In the genomic region with DNA sequence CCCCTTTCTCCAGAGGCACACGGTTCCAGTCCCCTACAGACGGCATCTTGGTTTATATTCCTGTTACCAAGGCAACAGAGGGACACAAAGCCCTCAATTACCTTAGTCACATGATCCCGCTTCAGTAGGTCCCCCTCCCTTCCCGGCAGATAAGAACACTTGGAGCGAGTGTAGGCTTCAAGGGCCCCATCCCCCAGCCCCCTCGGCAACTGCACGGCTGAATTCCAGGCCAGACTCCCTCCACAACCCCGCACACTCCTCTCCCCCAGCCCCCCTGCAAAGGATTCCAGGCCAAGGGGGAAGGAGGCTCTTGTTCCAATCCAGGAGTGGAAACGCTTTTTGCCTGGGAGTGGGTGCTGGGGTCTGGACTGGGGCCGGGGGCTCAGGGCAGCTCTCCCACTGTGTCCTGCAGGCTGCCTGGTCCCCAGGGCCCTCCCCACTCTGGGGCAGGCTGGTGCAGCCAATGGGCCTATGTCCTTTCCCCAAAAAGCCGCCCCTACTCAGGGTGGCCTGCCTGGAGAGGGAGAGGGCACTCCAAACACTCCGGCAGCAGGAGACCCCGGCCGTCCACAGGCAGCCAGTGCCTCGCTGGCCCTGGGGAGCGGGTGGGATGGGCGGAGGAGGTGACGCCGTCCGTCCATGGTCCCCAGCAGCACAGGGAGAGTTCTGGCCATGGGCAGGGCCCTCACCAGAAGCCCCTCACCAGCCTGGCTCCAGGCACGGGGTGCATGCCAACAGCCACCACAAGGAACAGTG, we compare ENCODE assay signal across 8 cellular contexts.
DNase-seq lines count a peak whose midpoint lies in the region; ATAC-seq, FAIRE-seq and TF ChIP-seq lines count a peak whose summit lies in the region.

No MANE protein-coding gene starts in this region.

- H2AFZ ChIP-seq in HepG2 (ENCODE audit: low read length), result no peak overlapping the region

- BruUV-seq in HepG2 (replicated peaks; lab: Mats Ljungman, UMichigan), result no TSS peak

- DNase-seq in Right ventricle myocardium inferior (ENCODE audit: missing footprints), result peak; percentile 58
- no peak for DNase-seq in cardiac septum (ENCODE audit: low spot score)
- DNase-seq in dorsolateral prefrontal cortex, result peak in 2 of 10 donors; percentile 40 to 43
- DNase-seq in HepG2 (ENCODE audit: low spot score), result no peak
- no peak for DNase-seq in ureter (ENCODE audit: low spot score)
- DNase-seq in GM13976 (ENCODE audit: low spot score), result no peak
- DNase-seq in stimulated activated effector memory CD8-positive, alpha-beta T cell treated with anti-CD3 and anti-CD28 coated beads, Interleukin-12 subunit alpha, Interleukin-12 subunit beta, amount 100 ng/mL, for 72 hours (ENCODE audit: low spot score in 2 of 2), result no peak

- no peaks in the 10 kb centered on the region for H3K79me2 ChIP-seq in HepG2 (ENCODE audit: insufficient read depth, low read length)

- POLR2A ChIA-PET in HepG2 (lab: Yijun Ruan, JAX), result no interaction called here

- H3K27ac ChIP-seq in dorsolateral prefrontal cortex (peak overlapping the region in 32 of 59 donors; percentile 3 to 66 (median 38)), HepG2 (ENCODE audit: extremely low read length, insufficient read depth, low read length) (no peak overlapping the region)

- TF ChIP-seq POLR2A in HepG2 (IDR thresholded peaks at IDR 0.05; ENCODE audit: insufficient read depth in 1 of 2, low read depth in 2 of 2, low read length in 2 of 2), result no peak

- peaks cover 12% of the 10 kb centered on the region for H3K36me3 Mint-ChIP-seq in stimulated activated effector memory CD8-positive, alpha-beta T cell treated with anti-CD3 and anti-CD28 coated beads, Interleukin-12 subunit alpha, Interleukin-12 subunit beta, amount 100 ng/mL, for 72 hours

- H3K9me3 ChIP-seq in HepG2 (ENCODE audit: low read length), result no peaks in the 10 kb centered on the region

- no peaks in the 10 kb centered on the region for H3K9me3 Mint-ChIP-seq in stimulated activated effector memory CD8-positive, alpha-beta T cell treated with anti-CD3 and anti-CD28 coated beads, Interleukin-12 subunit alpha, Interleukin-12 subunit beta, amount 100 ng/mL, for 72 hours

- TF ChIP-seq EP300 in HepG2 (IDR thresholded peaks at IDR 0.05; ENCODE audit: low read depth in 2 of 2, low read length in 2 of 2) (no peak), HepG2 (CRISPR knock-in tag; IDR thresholded peaks at IDR 0.05; ENCODE audit: borderline replicate concordance) (no peak)

- TF ChIP-seq RAD21 in HepG2 (CRISPR knock-in tag; IDR thresholded peaks at IDR 0.05), result no peak

- H3K4me3 ChIP-seq in dorsolateral prefrontal cortex (peak overlapping the region in 19 of 59 donors; percentile 3 to 42 (median 26)), HepG2 (replicated peaks in 1 of 3; ENCODE audit: insufficient read depth in 1 of 3, low read depth in 2 of 3, low read length in 3 of 3) (no peak overlapping the region)

- intact Hi-C loops in Right ventricle myocardium inferior (cut with DNase I) (loop anchor here (10.0 kb wide), 1 partner anchor 172 kb away; no protein-coding TSS in a partner anchor), cardiac septum (cut with DNase I) (no loop called here), dorsolateral prefrontal cortex (cut with DNase I) (loop anchor here (5.0 to 10.0 kb wide), 3 partner anchors 55 to 148 kb away; partner anchors contain the start of gene CLPP (in 1 of the 2)), HepG2 (cut with micrococcal nuclease; ENCODE audit: unreplicated experiment) (no loop called here)

- peaks cover 8 to 11% of the 10 kb centered on the region in 2 experiments; a peak in 4 of 5 replicates for H3K36me3 ChIP-seq in HepG2 (replicated peaks in 1 of 2; ENCODE audit: control insufficient read depth in 1 of 2, insufficient read depth in 2 of 2, low read length in 2 of 2)

- H3K4me2 ChIP-seq in HepG2 (ENCODE audit: low read depth, low read length), result no peak overlapping the region

- ATAC-seq in Right ventricle myocardium inferior, result peak; percentile 29
- ATAC-seq in HepG2, result no peak
- ATAC-seq in GM18873 (IDR thresholded peaks at IDR 0.05; ENCODE audit: low FRiP score, unreplicated experiment), result no peak
- ATAC-seq in stimulated activated effector memory CD8-positive, alpha-beta T cell treated with anti-CD3 and anti-CD28 coated beads, Interleukin-12 subunit alpha, Interleukin-12 subunit beta, amount 100 ng/mL, for 72 hours, result no peak

- CTCF ChIA-PET in HepG2 (lab: Yijun Ruan, JAX; ENCODE audit: low intra/inter-chr PET ratio, low total read pairs), result no interaction called here

- H3K4me1 Mint-ChIP-seq in stimulated activated effector memory CD8-positive, alpha-beta T cell treated with anti-CD3 and anti-CD28 coated beads, Interleukin-12 subunit alpha, Interleukin-12 subunit beta, amount 100 ng/mL, for 72 hours, result peaks cover 6% of the 10 kb centered on the region

- H3K27ac Mint-ChIP-seq in stimulated activated effector memory CD8-positive, alpha-beta T cell treated with anti-CD3 and anti-CD28 coated beads, Interleukin-12 subunit alpha, Interleukin-12 subunit beta, amount 100 ng/mL, for 72 hours, result no peak overlapping the region

- no peaks in the 10 kb centered on the region for H4K20me1 ChIP-seq in HepG2 (ENCODE audit: insufficient read depth, low read length)

- TF ChIP-seq CTCF in dorsolateral prefrontal cortex (IDR thresholded peaks at IDR 0.05 in 54 of 56, conservative IDR thresholded peaks at IDR 0.05 in 2 of 56; ENCODE audit: low read depth in 1 of 56, partially characterized antibody in 56 of 56) (no peak), HepG2 (CRISPR knock-in tag; IDR thresholded peaks at IDR 0.05) (no peak), GM13976 (IDR thresholded peaks at IDR 0.05; ENCODE audit: borderline replicate concordance, control extremely low read depth, extremely low read depth, insufficient read depth, missing control alignments) (no peak)

- no peak overlapping the region for H3K9ac ChIP-seq in HepG2 (ENCODE audit: insufficient read depth, low read depth, low read length)

- no peak for FAIRE-seq in HepG2 (lab: Jason Lieb, UNC)

- in situ Hi-C loops in HepG2 (cut with HindIII; ENCODE audit: extremely low pct_ligation_motif_present, low pct_unique_long_range_greater_than_20kb), result no loop called here
- in situ Hi-C loops in GM13976 (cut with MboI; ENCODE audit: low sequenced_read_pairs, unreplicated experiment), result no loop called here

- H3K27me3 ChIP-seq in dorsolateral prefrontal cortex, result no peaks in the 10 kb centered on the region
- no peaks in the 10 kb centered on the region for H3K27me3 ChIP-seq in HepG2 (ENCODE audit: control insufficient read depth in 1 of 2, insufficient read depth in 2 of 2, low read length in 2 of 2)

- no peaks in the 10 kb centered on the region for H3K4me1 ChIP-seq in HepG2 (ENCODE audit: insufficient read depth, low read length)

- no peak overlapping the region for H3K4me3 Mint-ChIP-seq in stimulated activated effector memory CD8-positive, alpha-beta T cell treated with anti-CD3 and anti-CD28 coated beads, Interleukin-12 subunit alpha, Interleukin-12 subunit beta, amount 100 ng/mL, for 72 hours

- 91% methylated on average over 7 of the region's 21 CpGs for WGBS in HepG2 (ENCODE audit: low lambda C conversion rate)

TF ChIP-seq in HepG2, 621 proteins besides CTCF, POLR2A, EP300 and RAD21:
- TF ChIP-seq ARNT (IDR thresholded peaks at IDR 0.05), result no peak
- TF ChIP-seq JARID2 (CRISPR knock-in tag; IDR thresholded peaks at IDR 0.05; ENCODE audit: insufficient replicate concordance), result no peak
- TF ChIP-seq THAP7 (CRISPR knock-in tag; IDR thresholded peaks at IDR 0.05), result no peak
- TF ChIP-seq KDM2A (CRISPR knock-in tag; IDR thresholded peaks at IDR 0.05; ENCODE audit: borderline replicate concordance, low read depth), result no peak
- peak; percentile 45 for TF ChIP-seq RBM22 (optimal IDR thresholded peaks at IDR 0.05; ENCODE audit: low read length)
- no peak for TF ChIP-seq EHMT2 (IDR thresholded peaks at IDR 0.05; ENCODE audit: borderline replicate concordance, low read depth, low read length)
- peak; percentile 52 for TF ChIP-seq AGO2 (optimal IDR thresholded peaks at IDR 0.05; ENCODE audit: low read depth, low read length)

Comparison
In these comparisons a context has a peak if more than half of its experiments do, and no peak if none do; other contexts are left out.
1. intact Hi-C loops: an anchor here in Right ventricle myocardium inferior (10.0 kb wide) and dorsolateral prefrontal cortex (5.0 to 10.0 kb wide); none called in cardiac septum and HepG2.